In the genomic region with DNA sequence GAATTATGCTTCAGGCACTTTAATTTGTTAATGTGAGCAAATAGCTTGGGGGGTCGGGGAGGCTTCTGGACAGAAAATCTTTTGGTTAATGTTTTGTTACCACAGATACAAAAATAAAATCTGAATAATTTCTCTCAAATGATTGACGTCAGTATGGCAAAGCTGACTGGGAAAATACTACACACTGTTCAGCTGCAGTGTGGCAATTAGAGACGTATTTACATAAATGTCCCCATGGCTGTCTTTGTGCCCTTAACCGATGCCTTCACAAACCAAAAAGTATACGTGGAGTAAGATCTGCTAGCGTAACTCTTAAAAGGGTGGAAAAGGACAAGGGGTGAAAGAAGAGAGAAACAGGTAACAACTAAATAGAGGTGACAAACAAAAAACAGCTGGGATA, we compare ENCODE assay signal across 18 cellular contexts.
"Had no signal": no experiment of that assay in that cellular context is flagged by ENCODE, and none has a peak within 500 bp of the region (broad histone marks: within the 10 kb centered on the region; RNA-seq: fewer than 3 reads in every experiment).

No MANE protein-coding gene starts in this region.

- H3K27me3 ChIP-seq: suprapubic skin had no signal

- H3K27me3 Mint-ChIP-seq: activated CD8-positive, alpha-beta T cell treated with anti-CD3 and anti-CD28 coated beads for 36 hours; activated naive CD4-positive, alpha-beta T cell treated with anti-CD3 and anti-CD28 coated beads, Interleukin-2, amount 50 U/mL, for 24 hours; type B pancreatic cell had no signal

- H3K27ac ChIP-seq: lower lobe of right lung, suprapubic skin had no signal

- H3K9me3 Mint-ChIP-seq: activated CD8-positive, alpha-beta T cell treated with anti-CD3 and anti-CD28 coated beads for 36 hours; activated naive CD4-positive, alpha-beta T cell treated with anti-CD3 and anti-CD28 coated beads, Interleukin-2, amount 50 U/mL, for 24 hours; activated T-cell treated with anti-CD3 and anti-CD28 coated beads, Interleukin-2, amount 50 U/mL, for 4 hours; immature natural killer cell; type B pancreatic cell; WTC11 had no signal

- FAIRE-seq: colon, small intestine, TTC549 had no signal

- H3K4me3 Mint-ChIP-seq: activated CD8-positive, alpha-beta T cell treated with anti-CD3 and anti-CD28 coated beads for 36 hours; activated naive CD4-positive, alpha-beta T cell treated with anti-CD3 and anti-CD28 coated beads, Interleukin-2, amount 50 U/mL, for 24 hours; activated T-cell treated with anti-CD3 and anti-CD28 coated beads, Interleukin-2, amount 50 U/mL, for 4 hours; immature natural killer cell; type B pancreatic cell; WTC11 had no signal

- H3K27ac Mint-ChIP-seq: activated CD8-positive, alpha-beta T cell treated with anti-CD3 and anti-CD28 coated beads for 36 hours; immature natural killer cell; WTC11 had no signal

- H3K9me3 ChIP-seq: lower lobe of right lung, suprapubic skin had no signal

- H3K4me1 Mint-ChIP-seq: immature natural killer cell, WTC11 had no signal

- ATAC-seq: activated CD8-positive, alpha-beta T cell treated with anti-CD3 and anti-CD28 coated beads for 36 hours; activated T-cell treated with anti-CD3 and anti-CD28 coated beads, Interleukin-2, amount 50 U/mL, for 4 hours; WTC11 had no signal

- DNase-seq: activated CD4-positive, alpha-beta T cell treated with anti-CD3 and anti-CD28 coated beads for 48 hours; activated CD8-positive, alpha-beta T cell treated with anti-CD3 and anti-CD28 coated beads for 36 hours; activated effector memory CD4-positive, alpha-beta T cell treated with Interleukin-2 at 50 U/mL for 16 hours; activated T-cell treated with anti-CD3 and anti-CD28 coated beads, Interleukin-2, amount 50 U/mL, for 4 hours; caudate nucleus; immature natural killer cell; posterior cingulate gyrus; small intestine; stimulated activated CD4-positive, alpha-beta T cell treated with anti-CD3 and anti-CD28 coated beads, Interleukin-4, amount 100 ng/mL, for 24 hours; stimulated activated naive CD4-positive, alpha-beta T cell; SW 1271 had no signal

- H3K4me3 ChIP-seq: lower lobe of right lung, suprapubic skin had no signal
